Comparison of ENCODE assay signal across 12 cellular contexts in the genomic region with DNA sequence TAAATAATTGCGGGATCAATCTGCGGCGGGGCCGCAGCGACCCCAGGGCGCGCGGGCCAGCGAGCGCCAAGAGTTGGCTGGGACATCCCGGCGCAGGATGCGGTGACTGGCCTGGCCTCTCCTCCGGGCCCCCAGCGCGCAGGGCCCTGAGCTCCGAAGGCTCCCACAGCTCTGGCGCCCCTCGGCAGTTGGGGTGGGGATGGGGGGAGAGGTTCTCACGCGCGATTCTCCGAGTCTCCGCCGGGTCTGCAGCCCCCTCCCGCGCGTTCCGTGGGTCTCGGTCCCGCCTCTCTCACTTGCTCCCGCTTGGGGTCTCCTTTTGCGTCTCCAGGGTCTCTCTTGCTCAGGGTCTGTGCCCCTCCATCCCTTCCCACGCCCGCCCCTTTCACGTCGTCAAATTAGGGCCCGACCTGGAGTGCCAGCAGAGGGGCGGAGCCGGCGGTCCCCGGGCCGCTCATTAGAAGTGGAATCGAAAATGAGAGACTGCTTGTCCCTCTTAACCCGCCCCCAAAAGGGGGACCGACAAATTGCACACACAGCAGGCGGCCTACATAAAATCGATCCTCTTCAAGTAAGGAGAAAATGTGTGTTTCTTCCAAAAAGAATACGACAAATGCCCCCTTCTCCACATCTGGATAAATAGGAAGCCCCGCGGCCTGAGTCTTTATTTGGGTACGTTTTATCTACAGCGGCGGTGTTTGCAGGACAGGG. TPM values are rescaled to one million over a fixed set of nuclear protein-coding genes. Genes with fewer than 3 reads are reported as not detected.
A peak's percentile ranks its signal among the peaks of the same experiment; 100 is the strongest.
DNase-seq lines count a peak whose midpoint lies in the region; ATAC-seq and TF ChIP-seq lines count a peak whose summit lies in the region.
"Had no signal": no experiment of that assay in that cellular context is flagged by ENCODE, and none has a peak within 500 bp of the region (broad histone marks: within the 10 kb centered on the region; RNA-seq: fewer than 3 reads in every experiment).

No MANE protein-coding gene starts in this region.

- H3K27me3 ChIP-seq in HUES48 (ENCODE audit: control insufficient read depth, insufficient read depth, low read length): peaks cover 99% of the 10 kb centered on the region
- H3K27me3 ChIP-seq in upper lobe of right lung: peaks cover 95% of the 10 kb centered on the region

- TF ChIP-seq CTCF in glutamatergic neuron (IDR thresholded peaks at IDR 0.05; ENCODE audit: partially characterized antibody, unreplicated experiment) (no peak), upper lobe of right lung (IDR thresholded peaks at IDR 0.05) (no peak)

- peaks cover 6% of the 10 kb centered on the region for H3K4me1 Mint-ChIP-seq in glutamatergic neuron (ENCODE audit: low read depth, unreplicated experiment)

- peaks cover 3% of the 10 kb centered on the region; the same call in 1 of the 2 replicates for H3K4me1 ChIP-seq in HUES48 (ENCODE audit: control insufficient read depth, insufficient read depth, low read length)
- peaks cover 5% of the 10 kb centered on the region for H3K4me1 ChIP-seq in upper lobe of right lung

- H3K27ac ChIP-seq in HUES48 (ENCODE audit: low read depth, low read length) (no peak overlapping the region), upper lobe of right lung (no peak overlapping the region)
- H3K27ac ChIP-seq: left lung had no signal

- H3K27ac Mint-ChIP-seq in glutamatergic neuron (ENCODE audit: unreplicated experiment): no peak overlapping the region

- H3K36me3 Mint-ChIP-seq in glutamatergic neuron (ENCODE audit: unreplicated experiment): no peaks in the 10 kb centered on the region

- H3K4me3 ChIP-seq in HUES48 (ENCODE audit: low read depth, low read length): peak overlapping the region; percentile 47; the same call in 1 of the 2 replicates
- no peak overlapping the region for H3K4me3 ChIP-seq in upper lobe of right lung
- H3K4me3 ChIP-seq: left lung had no signal

- H3K9me3 Mint-ChIP-seq in glutamatergic neuron (ENCODE audit: unreplicated experiment): peaks cover 11% of the 10 kb centered on the region
- H3K9me3 Mint-ChIP-seq: activated naive CD4-positive, alpha-beta T cell treated with anti-CD3 and anti-CD28 coated beads, Interleukin-2, amount 50 U/mL, for 72 hours had no signal

- H3K4me3 Mint-ChIP-seq in glutamatergic neuron (ENCODE audit: unreplicated experiment): peak overlapping the region; percentile 64

- no peaks in the 10 kb centered on the region for H3K9me3 ChIP-seq in HUES48 (ENCODE audit: control insufficient read depth, insufficient read depth, low read length)
- no peaks in the 10 kb centered on the region for H3K9me3 ChIP-seq in upper lobe of right lung
- H3K9me3 ChIP-seq: left lung had no signal

- intact Hi-C loops in Right ventricle myocardium superior (cut with DNase I) (no loop called here), left ventricle myocardium superior (cut with micrococcal nuclease) (no loop called here), upper lobe of right lung (cut with DNase I) (loop anchor here (10.0 kb wide), 1 partner anchor 58 kb away; no protein-coding TSS in a partner anchor)

- DNase-seq in Right ventricle myocardium superior (peak; percentile 24), left ventricle myocardium superior (no peak), glutamatergic neuron (peak; percentile 12), upper lobe of right lung (peak; percentile 53), NCI-H2029 (lab: John Stamatoyannopoulos, UW) (no peak)
- no peak for DNase-seq in activated effector memory CD4-positive, alpha-beta T cell treated with Interleukin-2 at 50 U/mL for 16 hours
- DNase-seq: DMS53; effector CD8-positive, alpha-beta T cell; NCI-H1417 had no signal

- H3K9ac ChIP-seq in HUES48 (ENCODE audit: low read depth, low read length): no peak overlapping the region

- ATAC-seq in Right ventricle myocardium superior (ENCODE audit: poor library complexity): no peak
- ATAC-seq in left ventricle myocardium superior: no peak
- ATAC-seq in upper lobe of right lung: no peak
- ATAC-seq: activated naive CD4-positive, alpha-beta T cell treated with anti-CD3 and anti-CD28 coated beads, Interleukin-2, amount 50 U/mL, for 72 hours; left lung had no signal

- H3K36me3 ChIP-seq in HUES48 (ENCODE audit: control insufficient read depth, insufficient read depth, low read length) (no peaks in the 10 kb centered on the region), upper lobe of right lung (no peaks in the 10 kb centered on the region)
- H3K36me3 ChIP-seq: left lung had no signal

- peaks cover 23% of the 10 kb centered on the region for H3K27me3 Mint-ChIP-seq in glutamatergic neuron (ENCODE audit: unreplicated experiment)

RNA-seq across cellular contexts. Expression of a gene that starts 0.9 kb away (rescaled TPM):
- total RNA-seq in Right ventricle myocardium superior (not detected), left ventricle myocardium superior (not detected), glutamatergic neuron (ENCODE audit: unreplicated experiment) (not detected), upper lobe of right lung (not detected)
- total RNA-seq: activated naive CD4-positive, alpha-beta T cell treated with anti-CD3 and anti-CD28 coated beads, Interleukin-2, amount 50 U/mL, for 72 hours; left lung had no signal

Comparison
In these comparisons a context has a peak if more than half of its experiments do, and no peak if none do; other contexts are left out.
1. DNase-seq: peak in Right ventricle myocardium superior (single experiment), glutamatergic neuron (single experiment) and upper lobe of right lung (single experiment); none in left ventricle myocardium superior (single experiment), activated effector memory CD4-positive, alpha-beta T cell treated with Interleukin-2 at 50 U/mL for 16 hours (single experiment) and NCI-H2029 (single experiment).